In the genomic region with DNA sequence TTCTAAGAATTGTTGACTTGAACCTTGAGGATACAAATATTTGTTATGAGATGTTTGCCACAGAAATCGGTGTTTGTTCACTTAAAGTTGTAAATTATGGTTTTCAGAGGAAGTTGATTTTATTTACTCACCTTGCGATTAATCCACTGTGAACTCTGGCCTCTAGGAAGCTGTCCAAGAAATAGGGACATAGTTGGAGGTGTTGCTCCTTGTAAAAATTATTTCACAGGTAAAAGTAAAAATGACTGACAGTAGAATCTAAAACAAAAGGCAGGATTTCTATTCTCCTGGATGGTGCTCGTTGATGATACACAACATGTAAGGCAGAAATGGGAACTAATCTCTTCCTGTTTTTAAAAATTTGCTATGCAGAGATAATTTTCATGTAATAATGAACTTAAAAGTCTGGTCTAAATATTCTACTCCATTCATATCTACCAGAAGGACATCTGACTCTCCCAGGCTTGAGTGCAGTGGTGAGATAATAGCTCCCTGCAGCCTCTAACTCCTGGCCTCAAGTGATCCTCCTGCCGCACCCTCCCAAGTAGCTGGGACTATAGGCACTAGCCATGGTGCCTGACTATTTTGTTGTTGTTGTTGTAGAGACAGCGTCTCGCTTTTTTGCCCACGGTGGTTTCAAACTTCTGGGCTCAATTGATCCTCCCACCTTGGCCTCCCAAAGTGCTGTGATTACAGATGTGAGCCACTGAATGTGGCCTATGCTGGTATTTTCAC, we compare ENCODE assay signal across 1 cellular context.
TF ChIP-seq lines count a peak whose summit lies in the region.

No MANE protein-coding gene starts in this region.

TF ChIP-seq in K562, 482 proteins besides CTCF, POLR2A, EP300 and RAD21 (continues in another document):
- TF ChIP-seq, protein P1, sequence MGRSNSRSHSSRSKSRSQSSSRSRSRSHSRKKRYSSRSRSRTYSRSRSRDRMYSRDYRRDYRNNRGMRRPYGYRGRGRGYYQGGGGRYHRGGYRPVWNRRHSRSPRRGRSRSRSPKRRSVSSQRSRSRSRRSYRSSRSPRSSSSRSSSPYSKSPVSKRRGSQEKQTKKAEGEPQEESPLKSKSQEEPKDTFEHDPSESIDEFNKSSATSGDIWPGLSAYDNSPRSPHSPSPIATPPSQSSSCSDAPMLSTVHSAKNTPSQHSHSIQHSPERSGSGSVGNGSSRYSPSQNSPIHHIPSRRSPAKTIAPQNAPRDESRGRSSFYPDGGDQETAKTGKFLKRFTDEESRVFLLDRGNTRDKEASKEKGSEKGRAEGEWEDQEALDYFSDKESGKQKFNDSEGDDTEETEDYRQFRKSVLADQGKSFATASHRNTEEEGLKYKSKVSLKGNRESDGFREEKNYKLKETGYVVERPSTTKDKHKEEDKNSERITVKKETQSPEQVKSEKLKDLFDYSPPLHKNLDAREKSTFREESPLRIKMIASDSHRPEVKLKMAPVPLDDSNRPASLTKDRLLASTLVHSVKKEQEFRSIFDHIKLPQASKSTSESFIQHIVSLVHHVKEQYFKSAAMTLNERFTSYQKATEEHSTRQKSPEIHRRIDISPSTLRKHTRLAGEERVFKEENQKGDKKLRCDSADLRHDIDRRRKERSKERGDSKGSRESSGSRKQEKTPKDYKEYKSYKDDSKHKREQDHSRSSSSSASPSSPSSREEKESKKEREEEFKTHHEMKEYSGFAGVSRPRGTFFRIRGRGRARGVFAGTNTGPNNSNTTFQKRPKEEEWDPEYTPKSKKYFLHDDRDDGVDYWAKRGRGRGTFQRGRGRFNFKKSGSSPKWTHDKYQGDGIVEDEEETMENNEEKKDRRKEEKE (IDR thresholded peaks at IDR 0.05; ENCODE audit: borderline replicate concordance in 1 of 2, control insufficient read depth in 1 of 2, low read depth in 2 of 2, low read length in 1 of 2) = no peak
- TF ChIP-seq, protein P2, sequence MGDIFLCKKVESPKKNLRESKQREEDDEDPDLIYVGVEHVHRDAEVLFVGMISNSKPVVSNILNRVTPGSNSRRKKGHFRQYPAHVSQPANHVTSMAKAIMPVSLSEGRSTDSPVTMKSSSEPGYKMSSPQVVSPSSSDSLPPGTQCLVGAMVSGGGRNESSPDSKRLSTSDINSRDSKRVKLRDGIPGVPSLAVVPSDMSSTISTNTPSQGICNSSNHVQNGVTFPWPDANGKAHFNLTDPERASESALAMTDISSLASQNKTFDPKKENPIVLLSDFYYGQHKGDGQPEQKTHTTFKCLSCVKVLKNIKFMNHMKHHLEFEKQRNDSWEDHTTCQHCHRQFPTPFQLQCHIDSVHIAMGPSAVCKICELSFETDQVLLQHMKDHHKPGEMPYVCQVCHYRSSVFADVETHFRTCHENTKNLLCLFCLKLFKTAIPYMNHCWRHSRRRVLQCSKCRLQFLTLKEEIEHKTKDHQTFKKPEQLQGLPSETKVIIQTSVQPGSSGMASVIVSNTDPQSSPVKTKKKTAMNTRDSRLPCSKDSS (IDR thresholded peaks at IDR 0.05; ENCODE audit: low read depth, partially characterized antibody) = no peak
- TF ChIP-seq MYC (IDR thresholded peaks at IDR 0.05; ENCODE audit: low read depth, low read length) = 0 out of 2 replicates have a peak, but pooled peaks have one; percentile 20
- TF ChIP-seq MYC (CRISPR knock-in tag; IDR thresholded peaks at IDR 0.05; ENCODE audit: borderline replicate concordance, low read depth) = no peak
- TF ChIP-seq, protein P3, sequence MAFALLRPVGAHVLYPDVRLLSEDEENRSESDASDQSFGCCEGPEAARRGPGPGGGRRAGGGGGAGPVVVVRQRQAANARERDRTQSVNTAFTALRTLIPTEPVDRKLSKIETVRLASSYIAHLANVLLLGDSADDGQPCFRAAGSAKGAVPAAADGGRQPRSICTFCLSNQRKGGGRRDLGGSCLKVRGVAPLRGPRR (CRISPR knock-in tag; IDR thresholded peaks at IDR 0.05) = 0 out of 2 replicates have a peak, but pooled peaks have one; percentile 73
- TF ChIP-seq, protein P4, sequence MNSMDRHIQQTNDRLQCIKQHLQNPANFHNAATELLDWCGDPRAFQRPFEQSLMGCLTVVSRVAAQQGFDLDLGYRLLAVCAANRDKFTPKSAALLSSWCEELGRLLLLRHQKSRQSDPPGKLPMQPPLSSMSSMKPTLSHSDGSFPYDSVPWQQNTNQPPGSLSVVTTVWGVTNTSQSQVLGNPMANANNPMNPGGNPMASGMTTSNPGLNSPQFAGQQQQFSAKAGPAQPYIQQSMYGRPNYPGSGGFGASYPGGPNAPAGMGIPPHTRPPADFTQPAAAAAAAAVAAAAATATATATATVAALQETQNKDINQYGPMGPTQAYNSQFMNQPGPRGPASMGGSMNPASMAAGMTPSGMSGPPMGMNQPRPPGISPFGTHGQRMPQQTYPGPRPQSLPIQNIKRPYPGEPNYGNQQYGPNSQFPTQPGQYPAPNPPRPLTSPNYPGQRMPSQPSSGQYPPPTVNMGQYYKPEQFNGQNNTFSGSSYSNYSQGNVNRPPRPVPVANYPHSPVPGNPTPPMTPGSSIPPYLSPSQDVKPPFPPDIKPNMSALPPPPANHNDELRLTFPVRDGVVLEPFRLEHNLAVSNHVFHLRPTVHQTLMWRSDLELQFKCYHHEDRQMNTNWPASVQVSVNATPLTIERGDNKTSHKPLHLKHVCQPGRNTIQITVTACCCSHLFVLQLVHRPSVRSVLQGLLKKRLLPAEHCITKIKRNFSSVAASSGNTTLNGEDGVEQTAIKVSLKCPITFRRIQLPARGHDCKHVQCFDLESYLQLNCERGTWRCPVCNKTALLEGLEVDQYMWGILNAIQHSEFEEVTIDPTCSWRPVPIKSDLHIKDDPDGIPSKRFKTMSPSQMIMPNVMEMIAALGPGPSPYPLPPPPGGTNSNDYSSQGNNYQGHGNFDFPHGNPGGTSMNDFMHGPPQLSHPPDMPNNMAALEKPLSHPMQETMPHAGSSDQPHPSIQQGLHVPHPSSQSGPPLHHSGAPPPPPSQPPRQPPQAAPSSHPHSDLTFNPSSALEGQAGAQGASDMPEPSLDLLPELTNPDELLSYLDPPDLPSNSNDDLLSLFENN (IDR thresholded peaks at IDR 0.05; ENCODE audit: low read depth in 2 of 2, low read length in 2 of 2) = peak in 1 of 2 experiments; percentile 80; a peak in 2 of 4 replicates
- TF ChIP-seq, protein P5, sequence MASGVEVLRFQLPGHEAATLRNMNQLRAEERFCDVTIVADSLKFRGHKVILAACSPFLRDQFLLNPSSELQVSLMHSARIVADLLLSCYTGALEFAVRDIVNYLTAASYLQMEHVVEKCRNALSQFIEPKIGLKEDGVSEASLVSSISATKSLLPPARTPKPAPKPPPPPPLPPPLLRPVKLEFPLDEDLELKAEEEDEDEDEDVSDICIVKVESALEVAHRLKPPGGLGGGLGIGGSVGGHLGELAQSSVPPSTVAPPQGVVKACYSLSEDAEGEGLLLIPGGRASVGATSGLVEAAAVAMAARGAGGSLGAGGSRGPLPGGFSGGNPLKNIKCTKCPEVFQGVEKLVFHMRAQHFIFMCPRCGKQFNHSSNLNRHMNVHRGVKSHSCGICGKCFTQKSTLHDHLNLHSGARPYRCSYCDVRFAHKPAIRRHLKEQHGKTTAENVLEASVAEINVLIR (CRISPR knock-in tag; IDR thresholded peaks at IDR 0.05) = peak; percentile 37; the same call in 1 of the 2 replicates
- TF ChIP-seq, protein P6, sequence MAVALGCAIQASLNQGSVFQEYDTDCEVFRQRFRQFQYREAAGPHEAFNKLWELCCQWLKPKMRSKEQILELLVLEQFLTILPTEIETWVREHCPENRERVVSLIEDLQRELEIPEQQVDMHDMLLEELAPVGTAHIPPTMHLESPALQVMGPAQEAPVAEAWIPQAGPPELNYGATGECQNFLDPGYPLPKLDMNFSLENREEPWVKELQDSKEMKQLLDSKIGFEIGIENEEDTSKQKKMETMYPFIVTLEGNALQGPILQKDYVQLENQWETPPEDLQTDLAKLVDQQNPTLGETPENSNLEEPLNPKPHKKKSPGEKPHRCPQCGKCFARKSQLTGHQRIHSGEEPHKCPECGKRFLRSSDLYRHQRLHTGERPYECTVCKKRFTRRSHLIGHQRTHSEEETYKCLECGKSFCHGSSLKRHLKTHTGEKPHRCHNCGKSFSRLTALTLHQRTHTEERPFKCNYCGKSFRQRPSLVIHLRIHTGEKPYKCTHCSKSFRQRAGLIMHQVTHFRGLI (CRISPR knock-in tag; IDR thresholded peaks at IDR 0.05) = 0 out of 2 replicates have a peak, but pooled peaks have one; percentile 50
- TF ChIP-seq SMARCA4 (IDR thresholded peaks at IDR 0.05) = peak; percentile 85
- TF ChIP-seq ELF4 (CRISPR knock-in tag; IDR thresholded peaks at IDR 0.05) = peak; percentile 82
- TF ChIP-seq MTA2 (IDR thresholded peaks at IDR 0.05; ENCODE audit: low read depth) = peak; percentile 78
- peak; percentile 86; the same call in 1 of the 2 replicates for TF ChIP-seq CC2D1A (IDR thresholded peaks at IDR 0.05)
- peak; percentile 78 to 87 for TF ChIP-seq TRIM24 (IDR thresholded peaks at IDR 0.05)
- TF ChIP-seq, protein P7, sequence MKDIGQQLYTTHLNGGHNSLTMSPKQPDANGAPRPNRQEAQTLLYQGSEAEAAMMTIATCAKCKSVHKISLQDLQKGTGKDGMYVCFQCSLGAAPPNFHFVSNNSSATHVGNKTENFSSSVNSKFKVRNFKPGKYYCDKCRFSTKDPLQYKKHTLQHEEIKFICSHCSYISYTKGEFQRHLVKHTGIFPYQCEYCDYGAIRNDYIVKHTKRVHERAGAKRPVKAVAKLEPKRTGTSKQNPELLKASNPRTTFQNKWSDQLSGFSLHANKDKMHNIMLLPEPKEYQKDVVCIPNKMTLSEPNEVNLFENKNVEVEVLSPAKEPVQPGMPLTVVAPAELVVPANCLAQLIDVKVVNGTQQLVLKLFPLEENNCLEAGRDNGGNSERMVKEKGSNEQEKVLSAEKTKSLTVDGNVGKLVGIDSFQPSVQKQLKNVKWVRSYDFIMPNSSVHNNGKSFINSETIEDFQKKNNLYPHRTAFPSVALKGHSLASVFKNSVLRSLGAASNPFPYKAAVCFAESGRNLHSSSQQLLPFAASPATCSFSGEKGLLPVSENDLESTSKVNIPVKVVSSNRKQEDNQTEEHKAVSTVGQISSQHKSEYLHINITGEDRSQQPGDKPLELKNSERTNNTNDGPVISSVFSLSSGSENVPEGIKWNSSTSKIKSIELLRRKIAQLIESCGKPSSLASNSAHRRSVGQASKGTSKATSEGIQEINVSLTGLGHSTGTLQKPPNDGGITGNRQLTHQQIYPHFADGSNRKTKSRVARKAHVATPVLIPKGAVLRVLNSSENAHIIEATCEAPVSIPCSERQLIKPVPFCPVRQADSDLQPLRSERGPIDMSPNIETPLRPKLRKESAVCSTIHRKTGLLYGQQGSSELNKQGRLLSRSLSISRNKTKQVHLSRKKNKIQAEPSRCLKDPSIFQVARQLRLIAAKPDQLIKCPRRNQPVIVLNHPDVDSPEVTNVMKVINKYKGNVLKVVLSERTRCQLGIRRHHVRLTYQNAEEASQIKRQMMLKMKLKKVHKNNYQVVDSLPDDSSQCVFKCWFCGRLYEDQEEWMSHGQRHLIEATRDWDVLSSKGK (CRISPR knock-in tag; IDR thresholded peaks at IDR 0.05) = no peak
- TF ChIP-seq, protein P8, sequence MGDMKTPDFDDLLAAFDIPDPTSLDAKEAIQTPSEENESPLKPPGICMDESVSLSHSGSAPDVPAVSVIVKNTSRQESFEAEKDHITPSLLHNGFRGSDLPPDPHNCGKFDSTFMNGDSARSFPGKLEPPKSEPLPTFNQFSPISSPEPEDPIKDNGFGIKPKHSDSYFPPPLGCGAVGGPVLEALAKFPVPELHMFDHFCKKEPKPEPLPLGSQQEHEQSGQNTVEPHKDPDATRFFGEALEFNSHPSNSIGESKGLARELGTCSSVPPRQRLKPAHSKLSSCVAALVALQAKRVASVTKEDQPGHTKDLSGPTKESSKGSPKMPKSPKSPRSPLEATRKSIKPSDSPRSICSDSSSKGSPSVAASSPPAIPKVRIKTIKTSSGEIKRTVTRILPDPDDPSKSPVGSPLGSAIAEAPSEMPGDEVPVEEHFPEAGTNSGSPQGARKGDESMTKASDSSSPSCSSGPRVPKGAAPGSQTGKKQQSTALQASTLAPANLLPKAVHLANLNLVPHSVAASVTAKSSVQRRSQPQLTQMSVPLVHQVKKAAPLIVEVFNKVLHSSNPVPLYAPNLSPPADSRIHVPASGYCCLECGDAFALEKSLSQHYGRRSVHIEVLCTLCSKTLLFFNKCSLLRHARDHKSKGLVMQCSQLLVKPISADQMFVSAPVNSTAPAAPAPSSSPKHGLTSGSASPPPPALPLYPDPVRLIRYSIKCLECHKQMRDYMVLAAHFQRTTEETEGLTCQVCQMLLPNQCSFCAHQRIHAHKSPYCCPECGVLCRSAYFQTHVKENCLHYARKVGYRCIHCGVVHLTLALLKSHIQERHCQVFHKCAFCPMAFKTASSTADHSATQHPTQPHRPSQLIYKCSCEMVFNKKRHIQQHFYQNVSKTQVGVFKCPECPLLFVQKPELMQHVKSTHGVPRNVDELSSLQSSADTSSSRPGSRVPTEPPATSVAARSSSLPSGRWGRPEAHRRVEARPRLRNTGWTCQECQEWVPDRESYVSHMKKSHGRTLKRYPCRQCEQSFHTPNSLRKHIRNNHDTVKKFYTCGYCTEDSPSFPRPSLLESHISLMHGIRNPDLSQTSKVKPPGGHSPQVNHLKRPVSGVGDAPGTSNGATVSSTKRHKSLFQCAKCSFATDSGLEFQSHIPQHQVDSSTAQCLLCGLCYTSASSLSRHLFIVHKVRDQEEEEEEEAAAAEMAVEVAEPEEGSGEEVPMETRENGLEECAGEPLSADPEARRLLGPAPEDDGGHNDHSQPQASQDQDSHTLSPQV (IDR thresholded peaks at IDR 0.05) = peak; percentile 38; the same call in 1 of the 2 replicates
- TF ChIP-seq MYBL2 (IDR thresholded peaks at IDR 0.05; ENCODE audit: low read depth) = peak; percentile 61
- TF ChIP-seq MYBL2 (CRISPR knock-in tag; IDR thresholded peaks at IDR 0.05; ENCODE audit: borderline replicate concordance) = no peak
- no peak for TF ChIP-seq BRD4 (IDR thresholded peaks at IDR 0.05)
- TF ChIP-seq BCOR (IDR thresholded peaks at IDR 0.05) = peak; percentile 66
- peak; percentile 37; the same call in 1 of the 2 replicates for TF ChIP-seq NCOA1 (IDR thresholded peaks at IDR 0.05; ENCODE audit: low read depth)
- TF ChIP-seq STAT5A (IDR thresholded peaks at IDR 0.05; ENCODE audit: borderline replicate concordance, low read length) = peak; percentile 60; the same call in 1 of the 2 replicates
- no peak for TF ChIP-seq TEAD2 (tag; IDR thresholded peaks at IDR 0.05)
- TF ChIP-seq ESRRA (IDR thresholded peaks at IDR 0.05; ENCODE audit: borderline replicate concordance, low read depth) = 0 out of 2 replicates have a peak, but pooled peaks have one; percentile 55
- 0 out of 2 replicates have a peak, but pooled peaks have one; percentile 13 for TF ChIP-seq ZNF507 (tag; conservative IDR thresholded peaks at IDR 0.05)
- 0 out of 2 replicates have a peak, but pooled peaks have one; percentile 17 for TF ChIP-seq DMBX1 (CRISPR knock-in tag; IDR thresholded peaks at IDR 0.05; ENCODE audit: borderline replicate concordance)
- peak; percentile 17 for TF ChIP-seq HDAC3 (IDR thresholded peaks at IDR 0.05; ENCODE audit: borderline replicate concordance, partially characterized antibody)
- peak; percentile 37; the same call in 1 of the 2 replicates for TF ChIP-seq MXI1 (IDR thresholded peaks at IDR 0.05; ENCODE audit: low read depth, low read length)
- TF ChIP-seq JUND (IDR thresholded peaks at IDR 0.05; ENCODE audit: borderline replicate concordance, low read depth, low read length) = peak; percentile 32; the same call in 1 of the 2 replicates
- TF ChIP-seq JUND (tag; IDR thresholded peaks at IDR 0.05; ENCODE audit: borderline replicate concordance, low read depth, low read length) = no peak; the same call in 2 of the 3 replicates
- no peak for TF ChIP-seq FOXA1 (IDR thresholded peaks at IDR 0.05; ENCODE audit: borderline replicate concordance)
- TF ChIP-seq DACH1 (IDR thresholded peaks at IDR 0.05; ENCODE audit: partially characterized antibody) = peak; percentile 34
- peak; percentile 87 for TF ChIP-seq SOX6 (IDR thresholded peaks at IDR 0.05)
